ENCODE assay signal across 29 cellular contexts in the genomic region with DNA sequence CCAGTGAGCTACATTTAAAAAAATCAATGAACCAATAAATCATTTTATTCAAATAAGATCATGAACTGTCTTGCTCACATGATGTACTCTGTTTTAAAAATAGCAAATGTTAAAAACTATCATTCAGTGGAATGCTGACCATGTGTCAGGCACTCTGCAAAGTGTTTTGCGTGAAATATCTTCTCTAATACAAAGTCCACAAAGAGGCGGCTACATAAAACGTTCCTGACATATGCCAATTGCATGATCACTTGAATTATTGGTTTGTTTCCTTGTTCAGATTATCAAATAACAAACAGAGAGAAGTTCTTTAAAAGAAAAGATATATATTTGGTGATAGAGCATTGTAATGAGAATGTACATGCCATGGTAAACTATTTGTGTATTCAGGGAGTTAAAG. TPM values are rescaled to one million over a fixed set of nuclear protein-coding genes. Genes with fewer than 3 reads are reported as not detected.
"Had no signal": no experiment of that assay in that cellular context is flagged by ENCODE, and none has a peak within 500 bp of the region (broad histone marks: within the 10 kb centered on the region; RNA-seq: fewer than 3 reads in every experiment).

No MANE protein-coding gene starts in this region.

- DNase-seq: activated CD4-positive, alpha-beta memory T cell treated with anti-CD3 and anti-CD28 coated beads for 36 hours; activated CD4-positive, alpha-beta T cell treated with anti-CD3 and anti-CD28 coated beads for 4 hours; activated CD4-positive, alpha-beta T cell treated with anti-CD3 and anti-CD28 coated beads, Interleukin-2, amount 50 U/mL, for 1 hour; activated CD4-positive, CD25-positive, alpha-beta regulatory T cell treated with anti-CD3 and anti-CD28 coated beads, Interleukin-2, amount 50 U/mL, for 72 hours; activated CD8-positive, alpha-beta memory T cell treated with anti-CD3 and anti-CD28 coated beads, Interleukin-2, amount 50 U/mL, for 4 hours; activated gamma-delta T cell treated with Interleukin-2 at 50 U/mL for 16 hours; activated naive CD4-positive, alpha-beta T cell treated with anti-CD3 and anti-CD28 coated beads for 36 hours; activated T-cell treated with anti-CD3 and anti-CD28 coated beads for 4 hours; activated T-cell treated with anti-CD3 and anti-CD28 coated beads, Interleukin-2, amount 50 U/mL, for 4 hours; adrenal gland; Karpas-422; KBM-7; MM.1S; MV-4-11; NCI-H1092; NCI-H1436 treated with DMSO at 0.1 percent for 48 hours; NCI-H1694 treated with DMSO at 0.1 percent for 48 hours; NCI-H2029; NCI-H345; NCI-H524 treated with DMSO at 0.1 percent for 48 hours; SHP77; SJCRH30 had no signal

- ATAC-seq: activated naive CD4-positive, alpha-beta T cell treated with anti-CD3 and anti-CD28 coated beads, Interleukin-2, amount 50 U/mL, for 72 hours; activated T-cell treated with anti-CD3 and anti-CD28 coated beads, Interleukin-2, amount 50 U/mL, for 4 hours; Panc1; WTC11 had no signal

- H3K9me3 ChIP-seq: adrenal gland, SJCRH30 had no signal

- H3K4me3 ChIP-seq: adrenal gland, SJCRH30, SK-N-MC had no signal

- H3K27ac ChIP-seq: adrenal gland, SJCRH30, SK-N-MC had no signal

- FAIRE-seq: bronchial epithelial cell had no signal

- H3K4me1 ChIP-seq: SJCRH30 had no signal

- H3K36me3 ChIP-seq: SJCRH30 had no signal

- H3K27me3 ChIP-seq: adrenal gland, SJCRH30 had no signal

RNA-seq across cellular contexts. Expression of a gene that starts 10.7 kb away (rescaled TPM):
- total RNA-seq: activated CD4-positive, alpha-beta memory T cell treated with anti-CD3 and anti-CD28 coated beads for 36 hours; activated naive CD4-positive, alpha-beta T cell treated with anti-CD3 and anti-CD28 coated beads for 36 hours; activated naive CD4-positive, alpha-beta T cell treated with anti-CD3 and anti-CD28 coated beads, Interleukin-2, amount 50 U/mL, for 72 hours; activated T-helper 1 cell treated with anti-CD3 and anti-CD28 coated beads, Interleukin-12 subunit alpha, Interleukin-12 subunit beta, Interleukin-2, Interleukin-4 antibody, amounts not matched to agents 30 ng/mL and 10 ng/mL and 1 ng/mL, durations not matched to agents 14 hours and 24 hours and 36 hours; bronchial epithelial cell; NCI-H460; SJCRH30; WTC11 had no signal

RNA-seq across cellular contexts. Expression of a gene that starts 52.5 kb away (rescaled TPM):
- total RNA-seq: activated CD4-positive, alpha-beta memory T cell treated with anti-CD3 and anti-CD28 coated beads for 36 hours; activated naive CD4-positive, alpha-beta T cell treated with anti-CD3 and anti-CD28 coated beads for 36 hours; activated naive CD4-positive, alpha-beta T cell treated with anti-CD3 and anti-CD28 coated beads, Interleukin-2, amount 50 U/mL, for 72 hours; activated T-cell treated with anti-CD3 and anti-CD28 coated beads, Interleukin-2, amount 50 U/mL, for 4 hours; activated T-helper 1 cell treated with anti-CD3 and anti-CD28 coated beads, Interleukin-12 subunit alpha, Interleukin-12 subunit beta, Interleukin-2, Interleukin-4 antibody, amounts not matched to agents 30 ng/mL and 10 ng/mL and 1 ng/mL, durations not matched to agents 14 hours and 24 hours and 36 hours; bronchial epithelial cell; NCI-H460; SJCRH30; WTC11 had no signal
